Comparison of ENCODE assay signal across 31 cellular contexts in genomic region chr10:58608356-58608755, GRCh38.
A peak's percentile ranks its signal among the peaks of the same experiment; 100 is the strongest.
DNase-seq lines count a peak whose midpoint lies in the region; ATAC-seq, FAIRE-seq and TF ChIP-seq lines count a peak whose summit lies in the region.
"Had no signal": no experiment of that assay in that cellular context is flagged by ENCODE, and none has a peak within 500 bp of the region (broad histone marks: within the 10 kb centered on the region; RNA-seq: fewer than 3 reads in every experiment).

No MANE protein-coding gene starts in this region.

- no peak overlapping the region for H2BK15ac ChIP-seq in mesenchymal stem cell (ENCODE audit: low read depth, poor library complexity, severe bottlenecking)

- no peak overlapping the region for H4K91ac ChIP-seq in mesenchymal stem cell (ENCODE audit: low read length)

- peak overlapping the region; percentile 11 for H3K27ac Mint-ChIP-seq in Caco-2 (ENCODE audit: unreplicated experiment)
- H3K27ac Mint-ChIP-seq: activated CD8-positive, alpha-beta T cell treated with anti-CD3 and anti-CD28 coated beads for 36 hours; activated naive CD8-positive, alpha-beta T cell; dendritic cell treated with granulocyte-macrophage colony-stimulating factor and Interleukin-4, amounts not matched to agents 40 ng/mL and 50 ng/mL, for 4 days; endodermal cell had no signal

- peaks cover 2% of the 10 kb centered on the region for H3K79me1 ChIP-seq in mesenchymal stem cell (replicated peaks; ENCODE audit: low read length, poor library complexity, severe bottlenecking)

- H3K4ac ChIP-seq in mesenchymal stem cell (ENCODE audit: low read depth in 1 of 2, low read length in 2 of 2): no peak overlapping the region

- peaks cover 10% of the 10 kb centered on the region; the same call in 1 of the 2 replicates for H3K4me1 ChIP-seq in Caco-2
- H3K4me1 ChIP-seq in mesenchymal stem cell (ENCODE audit: control insufficient read depth, insufficient read depth, low read depth, low read length): peaks cover 3% of the 10 kb centered on the region
- H3K4me1 ChIP-seq: prostate gland had no signal

- intact Hi-C loops in Caco-2 (cut with micrococcal nuclease; ENCODE audit: unreplicated experiment): no loop called here

- 98% methylated on average over 2 of the region's 4 CpGs for WGBS in mesenchymal stem cell

- H3K9me3 ChIP-seq in Caco-2 (0 out of 2 replicates have a peak, but pooled peaks cover 3% of the 10 kb centered on the region), mesenchymal stem cell (ENCODE audit: control insufficient read depth, low read length) (no peaks in the 10 kb centered on the region)
- H3K9me3 ChIP-seq: MG63, prostate gland, tibial artery, vagina had no signal

- no peak overlapping the region for H3K18ac ChIP-seq in mesenchymal stem cell (ENCODE audit: low read depth in 1 of 2, low read length in 2 of 2)

- no peak overlapping the region for H3K9ac ChIP-seq in mesenchymal stem cell (ENCODE audit: low read length)

- ATAC-seq in HG02571 (IDR thresholded peaks at IDR 0.05; ENCODE audit: unreplicated experiment) (no peak), HG03108 (IDR thresholded peaks at IDR 0.05; ENCODE audit: unreplicated experiment) (no peak), HG03196 (IDR thresholded peaks at IDR 0.05; ENCODE audit: unreplicated experiment) (no peak)
- ATAC-seq: activated CD8-positive, alpha-beta T cell treated with anti-CD3 and anti-CD28 coated beads for 36 hours; esophagus mucosa; HCT116; left ventricle myocardium superior had no signal

- no peak overlapping the region for H3K4me3 Mint-ChIP-seq in Caco-2 (ENCODE audit: unreplicated experiment)
- H3K4me3 Mint-ChIP-seq: activated CD8-positive, alpha-beta T cell treated with anti-CD3 and anti-CD28 coated beads for 36 hours; activated naive CD8-positive, alpha-beta T cell; CD8-positive, alpha-beta memory T cell; dendritic cell treated with granulocyte-macrophage colony-stimulating factor and Interleukin-4, amounts not matched to agents 40 ng/mL and 50 ng/mL, for 4 days; endodermal cell had no signal

- peaks cover 29% of the 10 kb centered on the region for H3K9me3 Mint-ChIP-seq in Caco-2 (ENCODE audit: unreplicated experiment)
- H3K9me3 Mint-ChIP-seq: activated CD8-positive, alpha-beta T cell treated with anti-CD3 and anti-CD28 coated beads for 36 hours; endodermal cell had no signal

- POLR2A ChIA-PET in Caco-2 (lab: Charles Lee): interaction anchor here (0.6 kb wide), 1 partner anchor 18 kb away, joined by 3 read pairs; no protein-coding TSS in a partner anchor

- no peak overlapping the region for H2BK12ac ChIP-seq in mesenchymal stem cell (ENCODE audit: low read length in 2 of 2)

- peak overlapping the region; percentile 74 for H2BK5ac ChIP-seq in mesenchymal stem cell (ENCODE audit: low read depth, low read length, poor library complexity, severe bottlenecking)

- no TSS peak for BruUV-seq in Caco-2 (replicated peaks; lab: Mats Ljungman, UMichigan)

- H3K27me3 Mint-ChIP-seq in Caco-2 (ENCODE audit: insufficient read depth, unreplicated experiment): no peaks in the 10 kb centered on the region
- H3K27me3 Mint-ChIP-seq: activated naive CD8-positive, alpha-beta T cell; CD8-positive, alpha-beta memory T cell; dendritic cell treated with granulocyte-macrophage colony-stimulating factor and Interleukin-4, amounts not matched to agents 40 ng/mL and 50 ng/mL, for 4 days had no signal

- no peak overlapping the region for H3K4me3 ChIP-seq in Caco-2 (ENCODE audit: low read depth, low read length)
- no peak overlapping the region for H3K4me3 ChIP-seq in fibroblast of mammary gland (ENCODE audit: control insufficient read depth, low read depth, low read length)
- no peak overlapping the region for H3K4me3 ChIP-seq in mesenchymal stem cell (ENCODE audit: insufficient read depth in 1 of 2, low read depth in 1 of 2, low read length in 2 of 2)
- H3K4me3 ChIP-seq in brain microvascular endothelial cell (ENCODE audit: low read depth, low read length): no peak overlapping the region
- H3K4me3 ChIP-seq: MG63, prostate gland, tibial artery, vagina had no signal

- no peak overlapping the region for H3K14ac ChIP-seq in mesenchymal stem cell (ENCODE audit: low read length in 2 of 2)

- H3K36me3 Mint-ChIP-seq in Caco-2 (ENCODE audit: insufficient read depth, unreplicated experiment): peaks cover 42% of the 10 kb centered on the region
- H3K36me3 Mint-ChIP-seq: activated naive CD8-positive, alpha-beta T cell; CD8-positive, alpha-beta memory T cell had no signal

- DNase-seq in Caco-2 (no peak), RCC 7860 (ENCODE audit: low spot score) (peak; percentile 64), fibroblast of mammary gland (ENCODE audit: low read depth) (peak; percentile 39), mesenchymal stem cell (no peak), brain microvascular endothelial cell (no peak)
- DNase-seq: activated CD8-positive, alpha-beta T cell treated with anti-CD3 and anti-CD28 coated beads for 36 hours; aorta; caudate nucleus; CD8-positive, alpha-beta memory T cell; DMS153; endodermal cell; KBM-7; left ventricle myocardium superior; MG63; NCI-H1930; NCI-H2171 treated with DMSO at 0.1 percent for 48 hours; NCI-H510A; stimulated activated CD4-positive, alpha-beta T cell treated with anti-CD3 and anti-CD28 coated beads, Interleukin-4, amount 100 ng/mL, for 1 hour; T-helper 9 cell; tibial artery had no signal

- H4K8ac ChIP-seq in mesenchymal stem cell (ENCODE audit: low read length): no peak overlapping the region

- H2AFZ ChIP-seq in mesenchymal stem cell (ENCODE audit: low read depth, low read length): no peak overlapping the region

- H3K4me1 Mint-ChIP-seq in Caco-2 (ENCODE audit: low read depth, unreplicated experiment): peaks cover 13% of the 10 kb centered on the region
- H3K4me1 Mint-ChIP-seq: CD8-positive, alpha-beta memory T cell; endodermal cell had no signal

- no peak overlapping the region for H2BK120ac ChIP-seq in mesenchymal stem cell (ENCODE audit: low read depth, low read length)

- no peak overlapping the region for H3K4me2 ChIP-seq in mesenchymal stem cell (ENCODE audit: low read length, poor library complexity, severe bottlenecking)

- H3K27ac ChIP-seq in mesenchymal stem cell (ENCODE audit: low read length, poor library complexity, severe bottlenecking) (peak overlapping the region; percentile 85), brain microvascular endothelial cell (no peak overlapping the region)
- H3K27ac ChIP-seq: prostate gland, tibial artery, vagina had no signal

- TF ChIP-seq CTCF in Caco-2 (IDR thresholded peaks at IDR 0.05; ENCODE audit: insufficient read depth in 1 of 2, low read depth in 1 of 2, low read length in 1 of 2, severe bottlenecking in 1 of 2, unreplicated experiment in 1 of 2) (no peak), fibroblast of mammary gland (conservative IDR thresholded peaks at IDR 0.05; ENCODE audit: control insufficient read depth, insufficient read depth, low read depth, low read length) (no peak), brain microvascular endothelial cell (IDR thresholded peaks at IDR 0.05; ENCODE audit: low read depth, low read length, missing control alignments) (no peak)

- CTCF ChIA-PET in Caco-2 (lab: Charles Lee): interaction anchor here (0.7 to 1.5 kb wide), 2 partner anchors 33 to 77 kb away, joined by 4 read pairs; no protein-coding TSS in a partner anchor

- in situ Hi-C loops in brain microvascular endothelial cell (cut with HindIII; ENCODE audit: low pct_ligation_motif_present, low sequenced_read_pairs): no loop called here

- H3K36me3 ChIP-seq in Caco-2 (ENCODE audit: control insufficient read depth, insufficient read depth, low read length) (no peaks in the 10 kb centered on the region), mesenchymal stem cell (ENCODE audit: control insufficient read depth in 1 of 2, insufficient read depth in 2 of 2, low read depth in 1 of 2, low read length in 2 of 2) (peaks cover 0 to 47% of the 10 kb centered on the region in 2 experiments), brain microvascular endothelial cell (replicated peaks) (no peaks in the 10 kb centered on the region)
- H3K36me3 ChIP-seq: MG63, prostate gland, tibial artery, vagina had no signal

- H3K23ac ChIP-seq in mesenchymal stem cell (ENCODE audit: low read length in 2 of 2): no peak overlapping the region

- peak; percentile 90 for FAIRE-seq in RCC 7860 (lab: Jason Lieb, UNC)
- FAIRE-seq: G401.6, islet of Langerhans had no signal

- H3K27me3 ChIP-seq in Caco-2 (replicated peaks; ENCODE audit: control insufficient read depth, insufficient read depth, low read length): no peaks in the 10 kb centered on the region
- H3K27me3 ChIP-seq in mesenchymal stem cell (ENCODE audit: control insufficient read depth in 1 of 2, insufficient read depth in 1 of 2, low read length in 2 of 2): no peaks in the 10 kb centered on the region
- no peaks in the 10 kb centered on the region for H3K27me3 ChIP-seq in brain microvascular endothelial cell (replicated peaks)
- H3K27me3 ChIP-seq: MG63, tibial artery, vagina had no signal

- H2AK5ac ChIP-seq in mesenchymal stem cell (ENCODE audit: low read length, severe bottlenecking): peak overlapping the region; percentile 95

Comparison
In these comparisons a context has a peak if more than half of its experiments do, and no peak if none do; other contexts are left out.
1. DNase-seq: peak in RCC 7860 (single experiment) and fibroblast of mammary gland (single experiment); none in Caco-2 (0 of 2), mesenchymal stem cell (single experiment) and brain microvascular endothelial cell (single experiment).